Comparison of ENCODE assay signal across 24 cellular contexts in genomic region chr18:79384834-79385233, GRCh38.
"Had no signal": no experiment of that assay in that cellular context is flagged by ENCODE, and none has a peak within 500 bp of the region (broad histone marks: within the 10 kb centered on the region; RNA-seq: fewer than 3 reads in every experiment).

No MANE protein-coding gene starts in this region.

- H3K9me3 Mint-ChIP-seq: activated B cell treated with CpG ODN at 0.5 μM for 24 hours; activated CD4-positive, alpha-beta memory T cell treated with anti-CD3 and anti-CD28 coated beads, Interleukin-2, amount 10 ng/mL, durations not matched to agents 7 days and 5 days; activated naive CD4-positive, alpha-beta T cell treated with anti-CD3 and anti-CD28 coated beads, Interleukin-2, amount 50 U/mL, for 24 hours; activated T-helper 1 cell treated with anti-CD3 and anti-CD28 coated beads, Interleukin-12 subunit alpha, Interleukin-12 subunit beta, Interleukin-2, Interleukin-4 antibody, amounts not matched to agents 30 ng/mL and 10 ng/mL and 1 ng/mL, durations not matched to agents 14 hours and 24 hours and 36 hours; T-cell had no signal

- H3K4me1 Mint-ChIP-seq: activated CD4-positive, alpha-beta memory T cell treated with anti-CD3 and anti-CD28 coated beads, Interleukin-2, amount 10 ng/mL, durations not matched to agents 7 days and 5 days had no signal

- H3K27ac ChIP-seq: breast epithelium, KMS-11, Peyer's patch, RWPE1 had no signal

- H3K4me3 Mint-ChIP-seq: activated B cell treated with CpG ODN at 0.5 μM for 24 hours; activated CD4-positive, alpha-beta memory T cell treated with anti-CD3 and anti-CD28 coated beads, Interleukin-2, amount 10 ng/mL, durations not matched to agents 7 days and 5 days; activated CD4-positive, alpha-beta T cell treated with anti-CD3 and anti-CD28 coated beads for 36 hours; activated naive CD4-positive, alpha-beta T cell treated with anti-CD3 and anti-CD28 coated beads, Interleukin-2, amount 50 U/mL, for 24 hours; activated T-helper 1 cell treated with anti-CD3 and anti-CD28 coated beads, Interleukin-12 subunit alpha, Interleukin-12 subunit beta, Interleukin-2, Interleukin-4 antibody, amounts not matched to agents 30 ng/mL and 10 ng/mL and 1 ng/mL, durations not matched to agents 14 hours and 24 hours and 36 hours; T-cell had no signal

- H3K27ac Mint-ChIP-seq: activated B cell treated with CpG ODN at 0.5 μM for 24 hours; activated CD4-positive, alpha-beta memory T cell treated with anti-CD3 and anti-CD28 coated beads, Interleukin-2, amount 10 ng/mL, durations not matched to agents 7 days and 5 days; activated naive CD4-positive, alpha-beta T cell treated with anti-CD3 and anti-CD28 coated beads, Interleukin-2, amount 50 U/mL, for 24 hours; activated T-helper 1 cell treated with anti-CD3 and anti-CD28 coated beads, Interleukin-12 subunit alpha, Interleukin-12 subunit beta, Interleukin-2, Interleukin-4 antibody, amounts not matched to agents 30 ng/mL and 10 ng/mL and 1 ng/mL, durations not matched to agents 14 hours and 24 hours and 36 hours; T-cell had no signal

- H3K4me1 ChIP-seq: breast epithelium, Peyer's patch had no signal

- DNase-seq: activated B cell treated with CpG ODN at 0.5 μM for 24 hours; activated CD4-positive, alpha-beta T cell treated with anti-CD3 and anti-CD28 coated beads for 36 hours; activated CD4-positive, alpha-beta T cell treated with anti-CD3 and anti-CD28 coated beads, Interleukin-2, amount 50 U/mL, for 1 hour; activated CD8-positive, alpha-beta memory T cell treated with anti-CD3 and anti-CD28 coated beads, Interleukin-2, amount 50 U/mL, for 4 hours; activated effector memory CD4-positive, alpha-beta T cell treated with Interleukin-2 at 50 U/mL for 16 hours; activated naive CD4-positive, alpha-beta T cell; central memory CD4-positive, alpha-beta T cell; NCI-H1694 treated with DMSO at 0.1 percent for 48 hours; NCI-H2029 treated with DMSO at 0.1 percent for 48 hours; NCI-H345; NCI-H510A; NCI-H526 treated with DMSO at 0.1 percent for 48 hours; NCI-H82; SHP77 treated with DMSO at 0.1 percent for 48 hours; T-cell; T-helper 2 cell; T1000 had no signal

- H3K27me3 Mint-ChIP-seq: activated B cell treated with CpG ODN at 0.5 μM for 24 hours; activated naive CD4-positive, alpha-beta T cell treated with anti-CD3 and anti-CD28 coated beads, Interleukin-2, amount 50 U/mL, for 24 hours; T-cell had no signal

- H3K36me3 ChIP-seq: breast epithelium, Peyer's patch had no signal

- H3K9ac ChIP-seq: KMS-11 had no signal

- H3K27me3 ChIP-seq: Peyer's patch had no signal

- H3K4me2 ChIP-seq: KMS-11 had no signal

- H3K9me3 ChIP-seq: breast epithelium, Peyer's patch had no signal

- H3K4me3 ChIP-seq: breast epithelium, Peyer's patch had no signal

- H3K36me3 Mint-ChIP-seq: activated naive CD4-positive, alpha-beta T cell treated with anti-CD3 and anti-CD28 coated beads, Interleukin-2, amount 50 U/mL, for 24 hours; T-cell had no signal

- ATAC-seq: activated CD4-positive, alpha-beta T cell treated with anti-CD3 and anti-CD28 coated beads for 36 hours; T-cell had no signal
